ENCODE assay signal across 8 cellular contexts in the genomic region with DNA sequence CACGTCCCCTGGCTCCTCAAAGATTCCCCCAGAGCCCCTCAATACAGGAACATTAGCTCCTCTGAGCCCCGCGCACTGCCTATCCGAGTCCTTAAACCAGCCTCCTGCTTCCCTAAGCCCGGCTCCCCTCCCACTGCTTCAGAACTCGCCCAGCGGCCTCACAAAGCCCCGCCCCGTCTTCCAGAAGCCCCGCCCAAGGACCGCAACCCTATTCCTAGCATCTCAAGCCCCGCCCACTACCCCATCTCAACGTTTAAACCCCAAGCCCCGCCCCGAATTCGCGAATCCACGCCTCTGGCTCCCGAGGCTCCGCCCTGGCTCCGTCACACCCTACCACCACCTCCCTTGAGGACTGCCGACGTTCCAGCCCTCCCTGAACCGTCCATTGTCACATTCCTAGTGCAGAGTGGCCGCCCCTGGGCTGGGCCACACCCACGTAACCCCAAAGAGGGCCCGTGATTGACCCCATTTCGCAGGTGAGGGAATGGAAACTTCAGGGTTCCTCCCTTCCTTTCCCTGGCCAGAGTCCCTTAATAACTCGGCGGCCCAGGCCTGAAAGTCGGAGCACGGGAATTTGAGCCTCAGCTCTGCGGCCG. TPM values are rescaled to one million over a fixed set of nuclear protein-coding genes. Genes with fewer than 3 reads are reported as not detected.
A peak's percentile ranks its signal among the peaks of the same experiment; 100 is the strongest.
DNase-seq lines count a peak whose midpoint lies in the region; ATAC-seq and TF ChIP-seq lines count a peak whose summit lies in the region.

No MANE protein-coding gene starts in this region.

- H3K4me3 Mint-ChIP-seq in nephron progenitor cell, result peak overlapping the region; percentile 95
- peak overlapping the region; percentile 97 to 98 for H3K4me3 Mint-ChIP-seq in stimulated activated naive CD8-positive, alpha-beta T cell treated with anti-CD3 and anti-CD28 coated beads, Interleukin-15, amount 100 ng/mL, for 72 hours

- peaks cover 36% of the 10 kb centered on the region for H3K4me1 Mint-ChIP-seq in nephron progenitor cell
- peaks cover 41% of the 10 kb centered on the region for H3K4me1 Mint-ChIP-seq in stimulated activated naive CD8-positive, alpha-beta T cell treated with anti-CD3 and anti-CD28 coated beads, Interleukin-15, amount 100 ng/mL, for 72 hours

- peak overlapping the region; percentile 88 for H3K4me3 ChIP-seq in H7 (ENCODE audit: insufficient read depth, low read depth, low read length)
- H3K4me3 ChIP-seq in Loucy (ENCODE audit: low read length, poor library complexity, severe bottlenecking), result peak overlapping the region; percentile 92

- H3K27me3 ChIP-seq in H7 (ENCODE audit: control insufficient read depth, insufficient read depth, low read length) (no peaks in the 10 kb centered on the region), Loucy (ENCODE audit: insufficient read depth, low read length, poor library complexity, severe bottlenecking) (no peaks in the 10 kb centered on the region)

- ATAC-seq in stimulated activated naive CD8-positive, alpha-beta T cell treated with anti-CD3 and anti-CD28 coated beads, Interleukin-15, amount 100 ng/mL, for 72 hours, result peak; percentile 75

- H3K4me2 ChIP-seq in Loucy (ENCODE audit: low read depth, low read length, poor library complexity, severe bottlenecking), result peak overlapping the region; percentile 57

- peak overlapping the region; percentile 75 for H3K9ac ChIP-seq in Loucy (ENCODE audit: low read depth, low read length, poor library complexity, severe bottlenecking)

- H3K9me2 ChIP-seq in Loucy (replicated peaks; ENCODE audit: low read depth, low read length), result no peaks in the 10 kb centered on the region

- peaks cover 43% of the 10 kb centered on the region for H3K79me2 ChIP-seq in Loucy (ENCODE audit: insufficient read depth, low read length)

- H4K20me1 ChIP-seq in Loucy (ENCODE audit: insufficient read depth, low read length, poor library complexity, severe bottlenecking), result peaks cover 39% of the 10 kb centered on the region

- no peaks in the 10 kb centered on the region for H3F3A ChIP-seq in Loucy (ENCODE audit: low read depth)

- H2AFZ ChIP-seq in Loucy (ENCODE audit: low read length), result peak overlapping the region; percentile 99

- H3K27me3 Mint-ChIP-seq in nephron progenitor cell (ENCODE audit: low read depth, poor library complexity), result peaks cover 9% of the 10 kb centered on the region
- H3K27me3 Mint-ChIP-seq in stimulated activated naive CD8-positive, alpha-beta T cell treated with anti-CD3 and anti-CD28 coated beads, Interleukin-15, amount 100 ng/mL, for 72 hours, result no peaks in the 10 kb centered on the region

- no peaks in the 10 kb centered on the region for H3K9me3 Mint-ChIP-seq in nephron progenitor cell
- no peaks in the 10 kb centered on the region for H3K9me3 Mint-ChIP-seq in stimulated activated naive CD8-positive, alpha-beta T cell treated with anti-CD3 and anti-CD28 coated beads, Interleukin-15, amount 100 ng/mL, for 72 hours

- peak; percentile 98 for DNase-seq in EL
- DNase-seq in H7, result peak; percentile 98
- peak; percentile 94 to 97 for DNase-seq in SHP77 (lab: John Stamatoyannopoulos, UW)
- peak; percentile 72 for DNase-seq in activated gamma-delta T cell (lab: John Stamatoyannopoulos, UW)
- peak; percentile 97 for DNase-seq in fibroblast of the conjunctiva (ENCODE audit: low read depth)
- peak; percentile 100 for DNase-seq in nephron progenitor cell
- DNase-seq in stimulated activated naive CD8-positive, alpha-beta T cell treated with anti-CD3 and anti-CD28 coated beads, Interleukin-15, amount 100 ng/mL, for 72 hours, result peak; percentile 93

- peak overlapping the region; percentile 100 for H3K27ac Mint-ChIP-seq in nephron progenitor cell
- peak overlapping the region; percentile 96 to 98 for H3K27ac Mint-ChIP-seq in stimulated activated naive CD8-positive, alpha-beta T cell treated with anti-CD3 and anti-CD28 coated beads, Interleukin-15, amount 100 ng/mL, for 72 hours

- no peaks in the 10 kb centered on the region for H3K9me3 ChIP-seq in Loucy (ENCODE audit: insufficient read depth, low read depth, low read length)

- no peaks in the 10 kb centered on the region for H3K36me3 ChIP-seq in H7 (replicated peaks; ENCODE audit: control insufficient read depth, insufficient read depth, low read length)
- H3K36me3 ChIP-seq in Loucy (ENCODE audit: insufficient read depth, low read length), result no peaks in the 10 kb centered on the region

- no peak for TF ChIP-seq CTCF in Loucy (conservative IDR thresholded peaks at IDR 0.05; ENCODE audit: low read length)
- TF ChIP-seq CTCF in nephron progenitor cell (IDR thresholded peaks at IDR 0.05), result no peak

- H3K4me1 ChIP-seq in Loucy (ENCODE audit: insufficient read depth, low read length, poor library complexity, severe bottlenecking), result peaks cover 40% of the 10 kb centered on the region

- H3K36me3 Mint-ChIP-seq in nephron progenitor cell (ENCODE audit: low read depth), result peaks cover 4% of the 10 kb centered on the region

RNA-seq across cellular contexts. Expression of a gene that starts 0.6 kb away (rescaled TPM):
- 52.2 and 55.5 TPM in 2 replicates for total RNA-seq in H7 (2014; rRNA removed; shearing (Covaris generic))

Comparison
In these comparisons a context has a peak if more than half of its experiments do, and no peak if none do; other contexts are left out.
1. Peak in every context shown above with its lines: DNase-seq, ATAC-seq and H3K4me3 ChIP-seq.